8 cellular contexts compared by ENCODE assay signal in genomic region chrX:47129157-47129878, GRCh38. TPM values are rescaled to one million over a fixed set of nuclear protein-coding genes. Genes with fewer than 3 reads are reported as not detected.
A peak's percentile ranks its signal among the peaks of the same experiment; 100 is the strongest.
DNase-seq lines count a peak whose midpoint lies in the region; ATAC-seq and TF ChIP-seq lines count a peak whose summit lies in the region.

No MANE protein-coding gene starts in this region.

- peak overlapping the region; percentile 80 for H3K27ac ChIP-seq in duodenal mucosa (ENCODE audit: low read depth, low read length)

- ATAC-seq in GM19397 (IDR thresholded peaks at IDR 0.05; ENCODE audit: unreplicated experiment) = peak; percentile 95
- peak; percentile 94 for ATAC-seq in HG03565 (IDR thresholded peaks at IDR 0.05; ENCODE audit: unreplicated experiment)

- H3K9ac ChIP-seq in duodenal mucosa (ENCODE audit: low read depth in 1 of 2, low read length in 2 of 2) = peak overlapping the region; percentile 44 to 65

- H3K36me3 ChIP-seq in duodenal mucosa (ENCODE audit: control insufficient read depth in 1 of 2, insufficient read depth in 2 of 2, low read length in 2 of 2) = no peaks in the 10 kb centered on the region

- no peaks in the 10 kb centered on the region for H3K27me3 ChIP-seq in duodenal mucosa (ENCODE audit: control insufficient read depth in 1 of 2, insufficient read depth in 2 of 2, low read length in 2 of 2)

- H3K4me1 ChIP-seq in duodenal mucosa (ENCODE audit: control insufficient read depth in 1 of 2, insufficient read depth in 2 of 2, low read length in 2 of 2) = no peaks in the 10 kb centered on the region

- TF ChIP-seq POLR2A in lower leg skin (IDR thresholded peaks at IDR 0.05) = no peak

- DNase-seq in CD1c-positive myeloid dendritic cell (ENCODE audit: extremely low spot score) = peak; percentile 93
- DNase-seq in NCI-H748 treated with DMSO at 0.1 percent for 48 hours (lab: John Stamatoyannopoulos, UW) = peak; percentile 90
- peak; percentile 87 to 91 for DNase-seq in activated CD4-positive, alpha-beta T cell treated with anti-CD3 and anti-CD28 coated beads, Interleukin-2, amount 50 U/mL, for 48 hours
- peak; percentile 94 to 97 for DNase-seq in lower leg skin (ENCODE audit: low spot score in 2 of 2)
- DNase-seq in stimulated activated CD4-positive, alpha-beta T cell treated with anti-CD3 and anti-CD28 coated beads, Interleukin-4, amount 100 ng/mL, for 4 hours = peak; percentile 77 to 88

- H3K4me3 ChIP-seq in duodenal mucosa (ENCODE audit: low read depth in 1 of 2, low read length in 2 of 2) = peak overlapping the region; percentile 82 to 88
- no peak overlapping the region for H3K4me3 ChIP-seq in lower leg skin (ENCODE audit: low read depth, poor library complexity, severe bottlenecking)

- no peak for TF ChIP-seq CTCF in lower leg skin (IDR thresholded peaks at IDR 0.05)

- 0 to 47% methylated on average over 25 to 31 of the region's 31 CpGs for WGBS in lower leg skin, 2 donors

- no peaks in the 10 kb centered on the region for H3K9me3 ChIP-seq in duodenal mucosa (ENCODE audit: control insufficient read depth in 1 of 2, low read length in 2 of 2)

- intact Hi-C loops in lower leg skin (cut with DNase I; ENCODE audit: low total_unique reads) = no loop called here

RNA-seq across cellular contexts. Expression of gene NDUFB11, which starts 15.2 kb away (rescaled TPM):
- total RNA-seq in lower leg skin = 10 to 100 TPM; 52.8 to 75.6 (median 65.9) TPM

RNA-seq across cellular contexts. Expression of gene RBM10, which starts 15.7 kb away (rescaled TPM):
- 10 to 100 TPM; 22.2 to 35.4 (median 31.2) TPM for total RNA-seq in lower leg skin

RNA-seq across cellular contexts. Expression of gene RGN, which starts 51.1 kb away (rescaled TPM):
- total RNA-seq in lower leg skin = 1 to 10 TPM in 1 of 4 donors, under 1 TPM in 2, not detected in 1; 0.53 to 1.4 (median 0.71) TPM
